In the genomic region with DNA sequence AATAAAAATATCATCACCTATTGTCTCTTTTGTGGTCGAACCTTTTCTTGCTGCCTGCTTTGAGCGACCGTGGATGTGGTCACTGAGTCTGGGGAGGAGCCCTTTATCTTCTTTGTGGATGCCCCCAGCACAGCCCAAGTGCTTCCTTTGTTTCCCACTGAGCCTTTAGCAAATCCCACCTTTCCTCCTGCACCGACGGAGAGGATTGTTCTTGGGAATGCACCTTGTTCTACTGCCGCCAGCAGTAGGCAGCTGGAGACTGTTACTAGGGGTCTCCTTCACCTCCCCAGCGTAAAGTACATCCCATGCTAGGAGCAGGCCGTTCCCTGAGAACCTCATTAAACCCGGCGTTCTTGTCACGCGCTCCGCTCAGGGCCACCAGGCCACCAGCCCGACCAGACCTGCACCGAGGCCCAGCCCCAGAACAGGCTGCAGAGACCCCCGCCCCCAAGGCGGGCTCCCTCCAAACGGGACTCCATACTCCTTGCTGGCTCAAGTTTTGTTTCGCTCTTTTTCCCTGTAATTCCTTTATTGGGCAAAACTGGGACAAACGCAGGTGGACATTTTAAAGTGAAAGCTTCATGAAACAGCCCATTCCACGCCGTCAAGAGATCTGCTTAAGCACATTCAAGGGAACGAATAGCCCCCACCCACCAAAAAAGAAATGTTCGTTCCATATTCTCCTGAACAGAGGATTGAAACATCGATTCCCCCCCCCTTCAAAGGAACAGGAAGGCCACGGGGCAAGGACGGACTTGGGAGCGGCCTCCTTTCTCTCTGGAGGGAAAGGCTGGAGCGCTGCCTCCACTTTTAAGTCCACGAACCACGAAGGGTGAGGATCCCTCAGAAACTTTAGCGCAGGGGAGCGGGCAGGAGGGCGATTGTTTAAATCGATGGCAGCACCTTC, we compare ENCODE assay signal across 8 cellular contexts. TPM values are rescaled to one million over a fixed set of nuclear protein-coding genes. Genes with fewer than 3 reads are reported as not detected.
DNase-seq lines count a peak whose midpoint lies in the region; ATAC-seq, FAIRE-seq and TF ChIP-seq lines count a peak whose summit lies in the region.

No MANE protein-coding gene starts in this region.

- ATAC-seq in naive B cell (ENCODE audit: low read depth in 2 of 2): peak in 1 of 2 donors; percentile 0
- no peak for ATAC-seq in GM18873 (IDR thresholded peaks at IDR 0.05; ENCODE audit: low FRiP score, unreplicated experiment)

- FAIRE-seq in GM19239 (lab: Jason Lieb, UNC): peak; percentile 58

- H3K27ac Mint-ChIP-seq in naive B cell: peak overlapping the region in 5 of 6 donors; percentile 91 to 98 (median 95)
- peak overlapping the region; percentile 98 for H3K27ac Mint-ChIP-seq in type B pancreatic cell

- TF ChIP-seq CTCF in AG09309 (IDR thresholded peaks at IDR 0.05; ENCODE audit: control insufficient read depth, insufficient read depth, low read depth, low read length, missing control alignments) (no peak), fibroblast of mammary gland (conservative IDR thresholded peaks at IDR 0.05; ENCODE audit: control insufficient read depth, insufficient read depth, low read depth, low read length) (no peak), type B pancreatic cell (conservative IDR thresholded peaks at IDR 0.05) (no peak)

- no peaks in the 10 kb centered on the region for H3K9me3 Mint-ChIP-seq in naive B cell
- no peaks in the 10 kb centered on the region for H3K9me3 Mint-ChIP-seq in type B pancreatic cell

- DNase-seq in AG09309 (ENCODE audit: low read depth) (no peak), GM19239 (ENCODE audit: insufficient read length, low spot score) (no peak), NCI-H82 treated with DMSO at 0.1 percent for 48 hours (lab: John Stamatoyannopoulos, UW; ENCODE audit: unreplicated experiment) (peak; percentile 73), fibroblast of mammary gland (ENCODE audit: low read depth) (peak; percentile 38), naive B cell (no peak), type B pancreatic cell (ENCODE audit: extremely low spot score, unreplicated experiment) (no peak)
- DNase-seq in activated T-cell treated with anti-CD3 and anti-CD28 coated beads, Interleukin-2, amount 50 U/mL, for 48 hours: peak; percentile 67

- H3K4me1 Mint-ChIP-seq in naive B cell: peaks cover 24 to 31% (median 24%) of the 10 kb centered on the region in 3 donors
- peaks cover 33% of the 10 kb centered on the region for H3K4me1 Mint-ChIP-seq in type B pancreatic cell (ENCODE audit: unreplicated experiment)

- peak overlapping the region; percentile 82 for H3K4me3 ChIP-seq in AG09309 (ENCODE audit: control insufficient read depth, low read depth, low read length)
- H3K4me3 ChIP-seq in fibroblast of mammary gland (ENCODE audit: control insufficient read depth, low read depth, low read length): peak overlapping the region; percentile 86

- H3K4me3 Mint-ChIP-seq in naive B cell (peak overlapping the region; percentile 87 to 98 (median 96)), type B pancreatic cell (peak overlapping the region; percentile 94)

- no peaks in the 10 kb centered on the region for H3K27me3 Mint-ChIP-seq in naive B cell
- no peaks in the 10 kb centered on the region for H3K27me3 Mint-ChIP-seq in type B pancreatic cell

- H3K36me3 Mint-ChIP-seq in naive B cell (peaks cover 4 to 9% of the 10 kb centered on the region in 2 donors), type B pancreatic cell (peaks cover 30% of the 10 kb centered on the region)

RNA-seq across cellular contexts. Expression of gene MAT2A, which starts 1.1 kb away (rescaled TPM):
- 10 to 100 TPM; 78.7 to 99.4 (median 93.4) TPM for polyA plus RNA-seq in naive B cell (ENCODE audit: low read depth in 6 of 6)
- 209 and 403 TPM in 2 replicates for total RNA-seq in type B pancreatic cell (ENCODE audit: low replicate concordance)

RNA-seq across cellular contexts. Expression of gene GGCX, which starts 23.4 kb away (rescaled TPM):
- polyA plus RNA-seq in naive B cell (ENCODE audit: low read depth in 6 of 6): 10 to 100 TPM; 12.1 to 22.2 (median 16.2) TPM
- total RNA-seq in type B pancreatic cell (ENCODE audit: low replicate concordance): 62.6 and 76.2 TPM in 2 replicates

RNA-seq across cellular contexts. Expression of gene VAMP8, which starts 39.5 kb away (rescaled TPM):
- polyA plus RNA-seq in naive B cell (ENCODE audit: low read depth in 6 of 6): 100 to 1,000 TPM; 262 to 339 (median 305) TPM
- 62.8 and 157 TPM in 2 replicates for total RNA-seq in type B pancreatic cell (ENCODE audit: low replicate concordance)

RNA-seq across cellular contexts. Expression of gene VAMP5, which starts 46.4 kb away (rescaled TPM):
- polyA plus RNA-seq in naive B cell (ENCODE audit: low read depth in 6 of 6): 10 to 100 TPM; 33.3 to 68.5 (median 49.9) TPM
- 3.4 and 4.4 TPM in 2 replicates for total RNA-seq in type B pancreatic cell (ENCODE audit: low replicate concordance)

RNA-seq across cellular contexts. Expression of gene RNF181, which starts 57.7 kb away (rescaled TPM):
- polyA plus RNA-seq in naive B cell (ENCODE audit: low read depth in 6 of 6): 100 to 1,000 TPM; 152 to 207 (median 187) TPM
- total RNA-seq in type B pancreatic cell (ENCODE audit: low replicate concordance): 70.2 and 78.8 TPM in 2 replicates

Comparison
In these comparisons a context has a peak if more than half of its experiments do, and no peak if none do; other contexts are left out.
1. DNase-seq: peak in NCI-H82 treated with DMSO at 0.1 percent for 48 hours (single experiment), activated T-cell treated with anti-CD3 and anti-CD28 coated beads, Interleukin-2, amount 50 U/mL, for 48 hours (2 of 2) and fibroblast of mammary gland (single experiment); none in AG09309 (single experiment), GM19239 (single experiment), naive B cell (single experiment) and type B pancreatic cell (single experiment).